1 cellular context compared by ENCODE assay signal in the genomic region with DNA sequence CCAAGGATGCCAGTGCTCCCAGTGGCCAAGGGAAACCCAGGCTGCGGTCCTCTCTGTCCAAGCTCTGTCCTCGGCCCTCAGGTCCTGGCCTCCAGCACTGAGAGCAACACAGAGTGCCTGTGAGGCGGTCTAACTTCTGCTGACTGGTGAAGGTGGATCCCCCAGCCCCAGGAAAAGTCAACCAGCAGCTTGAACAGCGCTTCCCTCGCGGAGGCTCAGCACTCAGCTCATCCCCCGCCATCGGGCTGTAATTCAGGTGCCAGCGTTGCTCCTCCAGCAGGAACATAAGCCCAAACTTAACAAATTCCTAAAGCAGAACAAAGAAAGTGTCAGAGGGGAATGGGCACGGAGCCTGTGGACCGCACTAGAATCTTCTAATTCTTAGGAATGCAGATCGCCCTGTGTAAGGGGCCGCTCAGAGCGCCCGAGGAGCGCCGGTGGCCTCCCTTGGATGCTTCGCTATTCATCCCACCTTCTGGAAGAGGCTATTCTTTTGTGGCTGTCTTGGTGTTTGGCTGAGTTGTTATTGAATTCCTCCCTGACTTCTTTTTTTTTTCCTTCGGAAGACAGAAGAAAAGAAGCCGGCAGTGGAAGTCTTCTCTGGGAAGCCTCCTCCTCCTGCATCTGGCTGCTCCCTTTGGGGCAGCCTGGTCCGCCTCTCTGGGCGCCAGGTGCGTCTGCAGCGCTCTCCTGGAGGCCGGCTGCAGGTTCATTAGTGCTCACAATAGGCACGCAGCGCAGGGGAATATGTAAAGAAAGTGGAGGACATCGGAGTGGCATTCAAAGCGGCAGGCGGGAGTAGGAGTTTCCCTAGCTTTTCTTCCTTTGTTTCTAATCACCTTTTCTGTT.
TF ChIP-seq lines count a peak whose summit lies in the region.

No MANE protein-coding gene starts in this region.

TF ChIP-seq in neural cell, 6 proteins besides CTCF, POLR2A, EP300 and RAD21 (continued from another document):
- TF ChIP-seq, protein P1, sequence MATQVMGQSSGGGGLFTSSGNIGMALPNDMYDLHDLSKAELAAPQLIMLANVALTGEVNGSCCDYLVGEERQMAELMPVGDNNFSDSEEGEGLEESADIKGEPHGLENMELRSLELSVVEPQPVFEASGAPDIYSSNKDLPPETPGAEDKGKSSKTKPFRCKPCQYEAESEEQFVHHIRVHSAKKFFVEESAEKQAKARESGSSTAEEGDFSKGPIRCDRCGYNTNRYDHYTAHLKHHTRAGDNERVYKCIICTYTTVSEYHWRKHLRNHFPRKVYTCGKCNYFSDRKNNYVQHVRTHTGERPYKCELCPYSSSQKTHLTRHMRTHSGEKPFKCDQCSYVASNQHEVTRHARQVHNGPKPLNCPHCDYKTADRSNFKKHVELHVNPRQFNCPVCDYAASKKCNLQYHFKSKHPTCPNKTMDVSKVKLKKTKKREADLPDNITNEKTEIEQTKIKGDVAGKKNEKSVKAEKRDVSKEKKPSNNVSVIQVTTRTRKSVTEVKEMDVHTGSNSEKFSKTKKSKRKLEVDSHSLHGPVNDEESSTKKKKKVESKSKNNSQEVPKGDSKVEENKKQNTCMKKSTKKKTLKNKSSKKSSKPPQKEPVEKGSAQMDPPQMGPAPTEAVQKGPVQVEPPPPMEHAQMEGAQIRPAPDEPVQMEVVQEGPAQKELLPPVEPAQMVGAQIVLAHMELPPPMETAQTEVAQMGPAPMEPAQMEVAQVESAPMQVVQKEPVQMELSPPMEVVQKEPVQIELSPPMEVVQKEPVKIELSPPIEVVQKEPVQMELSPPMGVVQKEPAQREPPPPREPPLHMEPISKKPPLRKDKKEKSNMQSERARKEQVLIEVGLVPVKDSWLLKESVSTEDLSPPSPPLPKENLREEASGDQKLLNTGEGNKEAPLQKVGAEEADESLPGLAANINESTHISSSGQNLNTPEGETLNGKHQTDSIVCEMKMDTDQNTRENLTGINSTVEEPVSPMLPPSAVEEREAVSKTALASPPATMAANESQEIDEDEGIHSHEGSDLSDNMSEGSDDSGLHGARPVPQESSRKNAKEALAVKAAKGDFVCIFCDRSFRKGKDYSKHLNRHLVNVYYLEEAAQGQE (IDR thresholded peaks at IDR 0.05; ENCODE audit: borderline replicate concordance): no peak
